ENCODE assay signal across 19 cellular contexts in the genomic region with DNA sequence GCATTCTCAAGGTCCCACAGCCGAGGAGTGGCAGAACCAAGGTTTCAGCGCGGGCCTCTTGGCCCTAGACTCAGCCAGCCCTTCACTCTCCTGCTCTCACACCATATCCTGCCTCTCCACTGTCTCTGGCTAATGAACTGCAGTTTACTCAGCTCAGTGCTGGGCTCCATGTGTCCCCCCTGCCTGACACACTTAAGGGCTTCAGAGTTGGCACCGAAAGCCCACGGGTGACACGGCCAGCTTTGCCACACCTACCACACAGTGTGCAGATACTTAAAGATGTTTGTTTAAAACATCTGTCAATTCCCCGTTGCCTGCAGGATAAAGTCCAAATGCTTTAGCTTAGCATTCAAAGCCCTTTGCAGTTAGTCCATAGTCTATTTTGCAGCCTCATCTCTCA.
"Had no signal": no experiment of that assay in that cellular context is flagged by ENCODE, and none has a peak within 500 bp of the region (broad histone marks: within the 10 kb centered on the region; RNA-seq: fewer than 3 reads in every experiment).

No MANE protein-coding gene starts in this region.

- H3K36me3 ChIP-seq: ovary, right lobe of liver, uterus had no signal

- H3K4me3 ChIP-seq: ovary, psoas muscle, right lobe of liver, tibial artery, uterus had no signal

- H3K4me1 ChIP-seq: right lobe of liver, uterus had no signal

- ATAC-seq: activated naive CD8-positive, alpha-beta T cell treated with anti-CD3 and anti-CD28 coated beads, Interleukin-2, amount 50 U/mL, for 24 hours; left ventricle myocardium superior; naive thymus-derived CD4-positive, alpha-beta T cell; psoas muscle; right lobe of liver; stimulated activated effector memory CD8-positive, alpha-beta T cell treated with anti-CD3 and anti-CD28 coated beads, Interleukin-12 subunit alpha, Interleukin-12 subunit beta, amount 100 ng/mL, for 72 hours; T-helper 17 cell had no signal

- H3K27ac ChIP-seq: ovary, psoas muscle, right lobe of liver, tibial artery, uterus, VCaP had no signal

- H3K27me3 ChIP-seq: ovary, right lobe of liver, tibial artery, uterus had no signal

- DNase-seq: activated CD4-positive, alpha-beta T cell treated with anti-CD3 and anti-CD28 coated beads for 1 hour; activated naive CD4-positive, alpha-beta T cell treated with anti-CD3 and anti-CD28 coated beads, Interleukin-2, amount 10 ng/mL, durations not matched to agents 7 days and 5 days; activated naive CD8-positive, alpha-beta T cell treated with anti-CD3 and anti-CD28 coated beads, Interleukin-2, amount 50 U/mL, for 24 hours; activated T-cell treated with anti-CD3 and anti-CD28 coated beads for 4 hours; anterior cingulate cortex; caudate nucleus; hypothalamus; kidney; left ventricle myocardium superior; psoas muscle; stimulated activated CD4-positive, alpha-beta T cell treated with anti-CD3 and anti-CD28 coated beads, Interleukin-4, amount 100 ng/mL, for 24 hours; T-helper 17 cell; tibial artery had no signal

- H3K9me3 ChIP-seq: ovary, psoas muscle, right lobe of liver, tibial artery, uterus had no signal
